Comparison of ENCODE assay signal across 8 cellular contexts in the genomic region with DNA sequence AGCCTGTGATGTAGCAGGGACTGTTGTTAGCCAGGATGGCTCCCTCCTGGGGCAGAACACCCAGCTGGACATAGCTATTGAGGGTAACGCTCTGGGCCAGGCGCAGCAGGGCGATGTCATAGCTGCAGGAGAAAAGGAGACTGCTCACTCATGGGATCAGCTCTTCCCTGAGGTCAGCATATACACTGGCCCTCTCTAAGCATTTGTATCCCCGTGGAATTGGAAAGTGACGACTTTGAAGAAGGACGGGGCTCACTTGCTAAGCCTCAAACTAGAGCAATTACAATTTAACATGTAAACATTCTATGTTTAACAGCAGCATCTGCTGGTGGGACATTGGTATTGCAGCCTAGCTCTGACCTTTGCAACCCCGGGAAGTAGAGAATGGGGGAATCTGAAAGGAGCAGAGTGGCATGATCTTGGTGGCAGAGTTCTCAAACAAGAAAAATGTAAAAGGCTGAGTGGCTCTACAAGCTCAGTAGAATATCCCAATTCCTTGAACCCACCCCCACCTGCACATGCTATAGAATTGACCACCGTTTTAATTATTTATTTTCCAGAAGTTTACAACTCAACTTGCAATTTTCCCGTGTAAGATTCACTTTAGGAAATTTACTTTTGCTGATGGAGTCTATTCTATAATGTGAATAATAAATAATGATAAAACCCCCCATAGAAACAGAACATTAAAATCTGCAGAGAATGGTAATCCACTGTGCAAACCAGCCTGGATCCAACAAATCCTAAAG.
A peak's percentile ranks its signal among the peaks of the same experiment; 100 is the strongest.
DNase-seq lines count a peak whose midpoint lies in the region; ATAC-seq and TF ChIP-seq lines count a peak whose summit lies in the region.

No MANE protein-coding gene starts in this region.

- H3K4me3 Mint-ChIP-seq in central memory CD8-positive, alpha-beta T cell, result peak overlapping the region; percentile 29

- peak; percentile 72 for ATAC-seq in GM21423 (IDR thresholded peaks at IDR 0.05; ENCODE audit: unreplicated experiment)
- ATAC-seq in activated CD4-positive, CD25-positive, alpha-beta regulatory T cell treated with anti-CD3 and anti-CD28 coated beads, Interleukin-2, amount 50 U/mL, for 24 hours, result peak; percentile 77 to 83
- ATAC-seq in central memory CD8-positive, alpha-beta T cell (replicated peaks; ENCODE audit: extremely low read depth, poor library complexity, severe bottlenecking), result peak; percentile 56
- no peak for ATAC-seq in GM19397 (IDR thresholded peaks at IDR 0.05; ENCODE audit: unreplicated experiment)

- H3K27ac Mint-ChIP-seq in central memory CD8-positive, alpha-beta T cell (ENCODE audit: low read depth), result peak overlapping the region; percentile 48

- TF ChIP-seq CTCF in AG09309 (IDR thresholded peaks at IDR 0.05; ENCODE audit: control insufficient read depth, insufficient read depth, low read depth, low read length, missing control alignments), result peak; percentile 96

- H3K4me3 ChIP-seq in AG09309 (ENCODE audit: control insufficient read depth, low read depth, low read length), result peak overlapping the region; percentile 27

- peaks cover 7% of the 10 kb centered on the region for H3K4me1 Mint-ChIP-seq in central memory CD8-positive, alpha-beta T cell

- H3K9me3 Mint-ChIP-seq in central memory CD8-positive, alpha-beta T cell, result no peaks in the 10 kb centered on the region

- peak; percentile 20 for DNase-seq in AG09309 (ENCODE audit: low read depth)
- peak; percentile 54 for DNase-seq in NCI-H2171 treated with DMSO at 0.1 percent for 48 hours (lab: John Stamatoyannopoulos, UW)
- DNase-seq in central memory CD8-positive, alpha-beta T cell (ENCODE audit: low spot score in 2 of 2), result peak; percentile 59 to 63
- DNase-seq in kidney glomerular epithelial cell (lab: John Stamatoyannopoulos, UW), result peak; percentile 55
- peak; percentile 66 for DNase-seq in stimulated activated CD4-positive, alpha-beta T cell treated with anti-CD3 and anti-CD28 coated beads, Interleukin-1b, Interleukin-23, amount 100 ng/mL, for 48 hours

- no peaks in the 10 kb centered on the region for H3K36me3 Mint-ChIP-seq in central memory CD8-positive, alpha-beta T cell (ENCODE audit: insufficient read depth)

- no peaks in the 10 kb centered on the region for H3K27me3 Mint-ChIP-seq in central memory CD8-positive, alpha-beta T cell
